ENCODE assay signal across 8 cellular contexts in the genomic region with DNA sequence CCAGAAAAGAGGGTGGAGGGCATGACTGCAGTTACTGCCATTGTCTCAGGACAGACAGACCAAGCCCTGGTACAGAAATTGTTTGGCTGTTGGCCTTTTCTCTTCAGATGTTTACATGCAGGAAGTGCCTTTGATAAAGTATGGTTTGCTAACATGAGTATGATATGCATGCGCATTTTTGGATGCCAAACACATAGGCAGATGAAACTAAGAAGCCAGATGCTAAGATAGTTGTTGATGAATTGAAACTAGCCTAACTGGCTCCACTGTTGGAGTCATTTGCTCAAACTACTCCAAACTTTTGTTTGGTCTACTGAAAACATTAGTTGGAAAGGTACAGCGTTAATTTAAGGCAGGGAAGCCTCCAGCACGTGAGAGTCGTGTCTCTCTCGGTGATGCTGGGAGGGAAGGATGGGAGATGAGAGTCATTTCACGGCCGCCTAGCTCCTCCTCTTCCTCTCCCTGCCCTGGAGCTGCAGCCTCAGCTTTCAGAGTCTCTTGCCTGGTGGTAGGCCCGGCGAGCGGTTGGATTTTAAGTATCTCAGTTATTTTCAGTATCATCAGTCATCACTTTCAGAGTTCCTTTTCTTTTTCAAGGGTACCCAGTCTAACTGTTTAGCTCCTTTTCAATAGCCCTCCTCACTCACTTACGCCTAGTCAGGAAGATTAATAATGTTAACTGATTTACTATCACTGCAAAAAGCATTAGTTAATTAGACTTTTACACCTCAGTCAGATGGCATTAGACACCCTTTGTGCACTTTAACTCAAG.
DNase-seq lines count a peak whose midpoint lies in the region; ATAC-seq and TF ChIP-seq lines count a peak whose summit lies in the region.

No MANE protein-coding gene starts in this region.

- peak; percentile 37 for ATAC-seq in HG02623 (IDR thresholded peaks at IDR 0.05; ENCODE audit: unreplicated experiment)

- TF ChIP-seq POLR2A in GM15510 (IDR thresholded peaks at IDR 0.05; ENCODE audit: borderline replicate concordance, extremely low read depth, insufficient read length), result peak; percentile 47

- peak; percentile 20 to 63 for DNase-seq in NCI-H526 (lab: John Stamatoyannopoulos, UW)
- DNase-seq in activated CD8-positive, alpha-beta memory T cell treated with anti-CD3 and anti-CD28 coated beads, Interleukin-2, amount 50 U/mL, for 48 hours, result peak; percentile 80
- DNase-seq in fibroblast of peridontal ligament (ENCODE audit: extremely low read depth), result peak; percentile 44
- peak; percentile 45 for DNase-seq in pons (ENCODE audit: low spot score)
- no peak for DNase-seq in DMS153 treated with DMSO at 0.1 percent for 48 hours (lab: John Stamatoyannopoulos, UW; ENCODE audit: unreplicated experiment)
- DNase-seq in KG1 (lab: John Stamatoyannopoulos, UW), result no peak

Comparison
In these comparisons a context has a peak if more than half of its experiments do, and no peak if none do; other contexts are left out.
1. DNase-seq: peak in NCI-H526 (2 of 2), activated CD8-positive, alpha-beta memory T cell treated with anti-CD3 and anti-CD28 coated beads, Interleukin-2, amount 50 U/mL, for 48 hours (single experiment), fibroblast of peridontal ligament (single experiment) and pons (single experiment); none in DMS153 treated with DMSO at 0.1 percent for 48 hours (single experiment) and KG1 (single experiment).